In the genomic region with DNA sequence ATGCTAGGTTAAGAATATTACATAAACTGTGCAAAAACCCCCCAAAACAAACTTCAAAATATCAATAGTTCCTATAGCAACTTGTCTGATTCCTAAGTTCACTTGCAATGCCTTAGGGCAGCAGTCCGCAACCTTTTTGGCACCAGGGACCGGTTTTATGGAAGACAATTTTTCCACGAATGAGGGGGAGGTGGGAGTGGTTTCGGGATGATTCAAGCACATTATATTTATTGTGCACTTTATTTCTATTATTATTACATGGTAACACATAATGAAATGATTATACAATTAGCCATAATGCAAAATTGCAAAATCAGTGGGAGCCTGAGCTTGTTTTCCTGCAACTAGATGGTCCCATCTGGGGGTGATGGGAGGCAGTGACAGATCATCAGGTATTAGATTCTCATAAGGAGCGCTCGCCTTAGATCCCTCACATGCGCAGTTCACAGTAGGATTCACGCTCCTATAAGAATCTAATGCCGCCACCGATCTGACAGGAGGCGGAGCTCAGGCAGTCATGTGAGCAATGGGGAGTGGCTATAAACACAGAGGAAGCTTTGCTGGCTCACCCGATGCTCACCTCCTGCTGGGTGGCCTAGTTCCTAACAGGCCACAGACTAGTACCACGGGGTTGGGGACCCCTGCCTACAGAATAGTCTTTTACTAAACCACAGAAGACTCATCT, we compare ENCODE assay signal across 1 cellular context.
TF ChIP-seq lines count a peak whose summit lies in the region.

No MANE protein-coding gene starts in this region.

TF ChIP-seq in HCT116, 20 proteins besides CTCF, POLR2A, EP300 and RAD21:
- TF ChIP-seq REST (IDR thresholded peaks at IDR 0.05; ENCODE audit: low read depth), result no peak
- TF ChIP-seq POLR2AphosphoS5 (IDR thresholded peaks at IDR 0.05; ENCODE audit: low read depth, low read length), result no peak
- no peak for TF ChIP-seq ZFX (IDR thresholded peaks at IDR 0.05)
- TF ChIP-seq, protein P1, sequence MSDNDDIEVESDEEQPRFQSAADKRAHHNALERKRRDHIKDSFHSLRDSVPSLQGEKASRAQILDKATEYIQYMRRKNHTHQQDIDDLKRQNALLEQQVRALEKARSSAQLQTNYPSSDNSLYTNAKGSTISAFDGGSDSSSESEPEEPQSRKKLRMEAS (IDR thresholded peaks at IDR 0.05), result no peak
- no peak for TF ChIP-seq SRF (IDR thresholded peaks at IDR 0.05; ENCODE audit: low read depth)
- TF ChIP-seq CEBPB (IDR thresholded peaks at IDR 0.05; ENCODE audit: low read depth), result no peak
- no peak for TF ChIP-seq EZH2phosphoT487 (IDR thresholded peaks at IDR 0.05; ENCODE audit: borderline replicate concordance)
- no peak for TF ChIP-seq EGR1 (IDR thresholded peaks at IDR 0.05; ENCODE audit: low read depth)
- TF ChIP-seq ATF3 (IDR thresholded peaks at IDR 0.05), result no peak
- TF ChIP-seq EZH2 (IDR thresholded peaks at IDR 0.05), result no peak
- no peak for TF ChIP-seq ZBTB33 (IDR thresholded peaks at IDR 0.05; ENCODE audit: extremely low read depth, insufficient replicate concordance, low read length)
